Comparison of ENCODE assay signal across 10 cellular contexts in genomic region chr10:117609095-117609821, GRCh38.
DNase-seq lines count a peak whose midpoint lies in the region; ATAC-seq and TF ChIP-seq lines count a peak whose summit lies in the region.
"Had no signal": no experiment of that assay in that cellular context is flagged by ENCODE, and none has a peak within 500 bp of the region (broad histone marks: within the 10 kb centered on the region; RNA-seq: fewer than 3 reads in every experiment).

No MANE protein-coding gene starts in this region.

- no peaks in the 10 kb centered on the region for H3K27me3 ChIP-seq in HAP-1 (ENCODE audit: low read depth)

- H3K4me3 ChIP-seq in fibroblast of pulmonary artery (replicated peaks; ENCODE audit: low read depth, low read length): no peak overlapping the region
- no peak overlapping the region for H3K4me3 ChIP-seq in HAP-1

- H3K36me3 ChIP-seq in HAP-1 (replicated peaks): no peaks in the 10 kb centered on the region

- H3K4me1 ChIP-seq in HAP-1: no peaks in the 10 kb centered on the region

- no peak for TF ChIP-seq CTCF in fibroblast of pulmonary artery (IDR thresholded peaks at IDR 0.05; ENCODE audit: low read length, missing control alignments)

- no peak for ATAC-seq in HG02870 (IDR thresholded peaks at IDR 0.05; ENCODE audit: unreplicated experiment)
- ATAC-seq: naive thymus-derived CD4-positive, alpha-beta T cell had no signal

- DNase-seq in EL (peak; percentile 85), NCI-H526 (lab: John Stamatoyannopoulos, UW) (peak; percentile 9 to 57), fibroblast of pulmonary artery (ENCODE audit: low read depth) (peak; percentile 14), pons (ENCODE audit: low spot score) (peak; percentile 2), GM19240 (ENCODE audit: insufficient read length, low spot score) (no peak), HAP-1 (ENCODE audit: low spot score in 2 of 2) (no peak)
- no peak for DNase-seq in activated CD4-positive, alpha-beta T cell treated with anti-CD3 and anti-CD28 coated beads, Interleukin-2, amount 50 U/mL, for 48 hours
- DNase-seq: activated CD4-positive, CD25-positive, alpha-beta regulatory T cell; naive thymus-derived CD4-positive, alpha-beta T cell had no signal

- no peaks in the 10 kb centered on the region for H3K9me3 ChIP-seq in HAP-1

- in situ Hi-C loops in HAP-1 (cut with MboI; ENCODE audit: low sequenced_read_pairs): no loop called here

Comparison
In these comparisons a context has a peak if more than half of its experiments do, and no peak if none do; other contexts are left out.
1. DNase-seq: peak in EL (single experiment), NCI-H526 (2 of 2), fibroblast of pulmonary artery (single experiment) and pons (single experiment); none in GM19240 (single experiment), activated CD4-positive, alpha-beta T cell treated with anti-CD3 and anti-CD28 coated beads, Interleukin-2, amount 50 U/mL, for 48 hours (0 of 2) and HAP-1 (0 of 2).